In genomic region chr6:63464060-63464459, GRCh38 we compare ENCODE assay signal across 8 cellular contexts.
"Had no signal": no experiment of that assay in that cellular context is flagged by ENCODE, and none has a peak within 500 bp of the region (broad histone marks: within the 10 kb centered on the region; RNA-seq: fewer than 3 reads in every experiment).

No MANE protein-coding gene starts in this region.

- DNase-seq: GDM1, GF-D8 had no signal

- FAIRE-seq: G401.6, GM12878, GM12891, GM12892, GM18507, GM19239 had no signal

- H3K4me3 ChIP-seq: GM12878 had no signal

- ATAC-seq: GM12878 had no signal
